In the genomic region with DNA sequence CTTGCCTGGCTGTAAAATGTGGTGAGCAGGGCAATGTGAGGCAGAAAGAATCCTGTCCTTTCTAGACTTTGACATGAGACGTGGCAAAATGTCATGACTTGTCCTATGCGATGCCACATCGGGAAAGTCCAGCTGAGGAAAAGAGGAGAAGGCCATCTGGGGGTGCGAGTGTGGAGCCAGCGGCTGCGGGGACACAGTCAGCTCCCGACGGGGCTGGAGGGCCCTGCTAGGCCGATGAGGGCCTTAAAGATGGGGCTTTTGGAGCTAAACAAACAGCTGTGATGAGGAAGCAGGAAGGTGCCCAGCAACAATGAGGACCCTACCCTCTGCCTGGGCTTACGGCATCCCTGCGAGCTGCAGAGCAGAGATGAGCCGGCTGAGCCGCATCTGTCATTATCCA, we compare ENCODE assay signal across 21 cellular contexts. TPM values are rescaled to one million over a fixed set of nuclear protein-coding genes. Genes with fewer than 3 reads are reported as not detected.
"Had no signal": no experiment of that assay in that cellular context is flagged by ENCODE, and none has a peak within 500 bp of the region (broad histone marks: within the 10 kb centered on the region; RNA-seq: fewer than 3 reads in every experiment).

No MANE protein-coding gene starts in this region.

- H3K4me2 ChIP-seq: KMS-11, SK-N-SH had no signal

- H3K9ac ChIP-seq: KMS-11, SK-N-SH had no signal

- H3K4me3 ChIP-seq: K562 had no signal

- H3K9me3 ChIP-seq: SK-N-SH had no signal

- DNase-seq: MM.1S, NCI-H1092 treated with DMSO at 0.1 percent for 48 hours, NCI-H1436, NCI-H187, NCI-H2029, NCI-H2081 treated with DMSO at 0.1 percent for 48 hours, NCI-H2171, NCI-H226, NCI-H446, NCI-H510A, NCI-H524 treated with DMSO at 0.1 percent for 48 hours, NCI-H69, NCI-H774, RPMI8226, SHP77 treated with DMSO at 0.1 percent for 48 hours, SK-N-SH, SW 1271 had no signal

- H3K27ac ChIP-seq: KMS-11 had no signal

RNA-seq across cellular contexts. Expression of a gene that starts 7.7 kb away (rescaled TPM):
- total RNA-seq: HT1080, SK-MEL-5 had no signal

RNA-seq across cellular contexts. Expression of a gene that starts 20.1 kb away (rescaled TPM):
- total RNA-seq: HT1080, SK-MEL-5 had no signal
